In the genomic region with DNA sequence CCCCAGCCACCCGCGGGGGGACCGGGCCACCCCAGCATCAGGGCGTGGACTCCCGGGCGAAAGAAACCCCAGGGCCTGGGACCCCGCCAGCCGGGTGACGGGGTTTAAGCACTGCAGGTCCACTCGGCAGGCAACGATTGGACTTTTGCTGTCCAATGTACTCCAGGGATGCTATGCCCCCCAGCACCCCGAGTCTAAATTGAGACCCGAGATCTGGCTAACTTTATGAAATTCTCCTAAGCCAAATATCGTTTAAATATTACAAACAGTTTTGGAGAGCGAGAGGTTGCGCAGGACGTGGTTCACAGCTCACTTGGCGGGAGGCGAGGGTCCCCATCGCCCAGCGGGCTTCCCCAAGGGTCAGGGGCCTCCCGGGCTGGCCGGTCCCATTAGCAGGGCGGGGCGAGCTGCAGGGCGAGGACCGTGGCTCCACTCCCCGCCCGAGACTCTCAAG, we compare ENCODE assay signal across 8 cellular contexts. TPM values are rescaled to one million over a fixed set of nuclear protein-coding genes. Genes with fewer than 3 reads are reported as not detected.
DNase-seq lines count a peak whose midpoint lies in the region; ATAC-seq and TF ChIP-seq lines count a peak whose summit lies in the region.

No MANE protein-coding gene starts in this region.

- H3K36me3 Mint-ChIP-seq in CD8-positive, alpha-beta T cell = peaks cover 35% of the 10 kb centered on the region
- H3K36me3 Mint-ChIP-seq in activated B cell treated with CpG ODN at 0.5 μM for 24 hours (ENCODE audit: low read depth) (peaks cover 35% of the 10 kb centered on the region), glutamatergic neuron (ENCODE audit: unreplicated experiment) (no peaks in the 10 kb centered on the region)

- H3K36me3 ChIP-seq in CD8-positive, alpha-beta T cell (ENCODE audit: insufficient read depth, low read length) = peaks cover 8% of the 10 kb centered on the region

- ATAC-seq in CD8-positive, alpha-beta T cell = peak; percentile 5
- peak; percentile 14 for ATAC-seq in HG02642 (IDR thresholded peaks at IDR 0.05; ENCODE audit: poor library complexity, unreplicated experiment)
- peak; percentile 10 for ATAC-seq in activated B cell treated with CpG ODN at 0.5 μM for 24 hours (ENCODE audit: low read depth)
- ATAC-seq in HG03460 (IDR thresholded peaks at IDR 0.05; ENCODE audit: unreplicated experiment) = no peak
- ATAC-seq in GM19351 (IDR thresholded peaks at IDR 0.05; ENCODE audit: unreplicated experiment) = no peak

- no peaks in the 10 kb centered on the region for H3K9me3 Mint-ChIP-seq in CD8-positive, alpha-beta T cell
- H3K9me3 Mint-ChIP-seq in activated B cell treated with CpG ODN at 0.5 μM for 24 hours (no peaks in the 10 kb centered on the region), glutamatergic neuron (ENCODE audit: unreplicated experiment) (no peaks in the 10 kb centered on the region)

- H3K4me3 ChIP-seq in CD8-positive, alpha-beta T cell (ENCODE audit: low read depth, low read length) = peak overlapping the region; percentile 62

- TF ChIP-seq CTCF in CD8-positive, alpha-beta T cell (IDR thresholded peaks at IDR 0.05) = no peak
- TF ChIP-seq CTCF in activated B cell treated with CpG ODN at 0.5 μM for 24 hours (IDR thresholded peaks at IDR 0.05) = no peak
- no peak for TF ChIP-seq CTCF in glutamatergic neuron (IDR thresholded peaks at IDR 0.05; ENCODE audit: partially characterized antibody, unreplicated experiment)

- POLR2A ChIA-PET in CD8-positive, alpha-beta T cell (lab: Charles Lee) = no interaction called here
- POLR2A ChIA-PET in activated B cell treated with CpG ODN at 0.5 μM for 24 hours (lab: Charles Lee) = interaction anchor here (0.6 kb wide), 1 partner anchor 902 kb away, joined by 7 read pairs; no protein-coding TSS in a partner anchor

- H3K4me1 Mint-ChIP-seq in CD8-positive, alpha-beta T cell (ENCODE audit: low read depth) = peaks cover 22% of the 10 kb centered on the region
- H3K4me1 Mint-ChIP-seq in activated B cell treated with CpG ODN at 0.5 μM for 24 hours = peaks cover 30% of the 10 kb centered on the region
- peaks cover 3% of the 10 kb centered on the region for H3K4me1 Mint-ChIP-seq in glutamatergic neuron (ENCODE audit: low read depth, unreplicated experiment)

- peaks cover 23% of the 10 kb centered on the region for H3K4me1 ChIP-seq in CD8-positive, alpha-beta T cell (ENCODE audit: insufficient read depth, low read length)

- DNase-seq in CD8-positive, alpha-beta T cell = no peak
- DNase-seq in activated B cell treated with CpG ODN at 0.5 μM for 24 hours (no peak), glutamatergic neuron (no peak), retina (peak; percentile 94), GM03348 (ENCODE audit: low spot score) (no peak)

- intact Hi-C loops in CD8-positive, alpha-beta T cell (cut with DNase I, micrococcal nuclease) = loop anchor here in 1 of 2 experiments (10.0 kb wide), 2 partner anchors 1045 to 1335 kb away; partner anchors contain the start of gene RNU6ATAC
- intact Hi-C loops in activated B cell treated with CpG ODN at 0.5 μM for 24 hours (cut with micrococcal nuclease) = loop anchor here (1.0 to 5.0 kb wide), 2 partner anchors 20 to 1433 kb away; partner anchors contain the start of gene BRD3

- H3K4me3 Mint-ChIP-seq in CD8-positive, alpha-beta T cell = peak overlapping the region; percentile 88
- H3K4me3 Mint-ChIP-seq in activated B cell treated with CpG ODN at 0.5 μM for 24 hours = peak overlapping the region; percentile 97
- peak overlapping the region; percentile 85 for H3K4me3 Mint-ChIP-seq in glutamatergic neuron (ENCODE audit: unreplicated experiment)

- no peak overlapping the region for H3K27ac Mint-ChIP-seq in CD8-positive, alpha-beta T cell
- H3K27ac Mint-ChIP-seq in activated B cell treated with CpG ODN at 0.5 μM for 24 hours = no peak overlapping the region
- no peak overlapping the region for H3K27ac Mint-ChIP-seq in glutamatergic neuron (ENCODE audit: unreplicated experiment)

- H3K27me3 ChIP-seq in CD8-positive, alpha-beta T cell (ENCODE audit: insufficient read depth, low read length) = no peaks in the 10 kb centered on the region

- no peaks in the 10 kb centered on the region for H3K27me3 Mint-ChIP-seq in CD8-positive, alpha-beta T cell (ENCODE audit: low read depth)
- no peaks in the 10 kb centered on the region for H3K27me3 Mint-ChIP-seq in activated B cell treated with CpG ODN at 0.5 μM for 24 hours
- peaks cover 6% of the 10 kb centered on the region for H3K27me3 Mint-ChIP-seq in glutamatergic neuron (ENCODE audit: unreplicated experiment)

- CTCF ChIA-PET in CD8-positive, alpha-beta T cell (lab: Charles Lee) = interaction anchor here (1.6 kb wide), 1 partner anchor 10 kb away, joined by 7 read pairs; no protein-coding TSS in a partner anchor
- CTCF ChIA-PET in activated B cell treated with CpG ODN at 0.5 μM for 24 hours (lab: Charles Lee) = interaction anchor here (1.0 to 1.8 kb wide), 2 partner anchors 11 to 20 kb away, joined by 5 to 7 read pairs; no protein-coding TSS in a partner anchor

- no peaks in the 10 kb centered on the region for H3K9me3 ChIP-seq in CD8-positive, alpha-beta T cell (ENCODE audit: low read length)

- H3K27ac ChIP-seq in CD8-positive, alpha-beta T cell (ENCODE audit: low read depth, low read length) = peak overlapping the region; percentile 58

RNA-seq across cellular contexts. Expression of gene MRPS2, which starts 0.4 kb away (rescaled TPM):
- total RNA-seq in CD8-positive, alpha-beta T cell = 10 to 100 TPM; 29.6 to 31.9 TPM
- total RNA-seq in activated B cell treated with CpG ODN at 0.5 μM for 24 hours = 35.1 and 39.7 TPM in 2 replicates
- total RNA-seq in glutamatergic neuron (ENCODE audit: unreplicated experiment) = 30.7 TPM

RNA-seq across cellular contexts. Expression of gene PPP1R26, which starts 20.5 kb away (rescaled TPM):
- under 1 TPM; 0.35 to 0.36 TPM for total RNA-seq in CD8-positive, alpha-beta T cell
- total RNA-seq in activated B cell treated with CpG ODN at 0.5 μM for 24 hours (3.1 and 6.7 TPM in 2 replicates), glutamatergic neuron (ENCODE audit: unreplicated experiment) (22.2 TPM)

RNA-seq across cellular contexts. Expression of gene LCN1, which starts 21.1 kb away (rescaled TPM):
- not detected for total RNA-seq in CD8-positive, alpha-beta T cell
- total RNA-seq in activated B cell treated with CpG ODN at 0.5 μM for 24 hours = not detected in 2 replicates
- not detected for total RNA-seq in glutamatergic neuron (ENCODE audit: unreplicated experiment)

RNA-seq across cellular contexts. Expression of gene OBP2A, which starts 45.8 kb away (rescaled TPM):
- not detected for total RNA-seq in CD8-positive, alpha-beta T cell
- total RNA-seq in activated B cell treated with CpG ODN at 0.5 μM for 24 hours (not detected in 2 replicates), glutamatergic neuron (ENCODE audit: unreplicated experiment) (not detected)

Comparison
In these comparisons a context has a peak if more than half of its experiments do, and no peak if none do; other contexts are left out.
1. ATAC-seq: peak in CD8-positive, alpha-beta T cell (single experiment), HG02642 (single experiment) and activated B cell treated with CpG ODN at 0.5 μM for 24 hours (single experiment); none in HG03460 (single experiment) and GM19351 (single experiment).
2. Peak in every context shown above with its lines, with median percentiles within 50 percentile points of each other: H3K4me3 Mint-ChIP-seq.